ENCODE assay signal across 1 cellular context in genomic region chr17:75109047-75109406, GRCh38.
TF ChIP-seq lines count a peak whose summit lies in the region.

No MANE protein-coding gene starts in this region.

TF ChIP-seq in K562, 482 proteins besides CTCF, POLR2A, EP300 and RAD21:
- TF ChIP-seq MIER1 (IDR thresholded peaks at IDR 0.05; ENCODE audit: low read depth) = no peak
- no peak for TF ChIP-seq MCM3 (IDR thresholded peaks at IDR 0.05)
- no peak for TF ChIP-seq MTF1 (CRISPR knock-in tag; IDR thresholded peaks at IDR 0.05; ENCODE audit: borderline replicate concordance)
- TF ChIP-seq, protein P1, sequence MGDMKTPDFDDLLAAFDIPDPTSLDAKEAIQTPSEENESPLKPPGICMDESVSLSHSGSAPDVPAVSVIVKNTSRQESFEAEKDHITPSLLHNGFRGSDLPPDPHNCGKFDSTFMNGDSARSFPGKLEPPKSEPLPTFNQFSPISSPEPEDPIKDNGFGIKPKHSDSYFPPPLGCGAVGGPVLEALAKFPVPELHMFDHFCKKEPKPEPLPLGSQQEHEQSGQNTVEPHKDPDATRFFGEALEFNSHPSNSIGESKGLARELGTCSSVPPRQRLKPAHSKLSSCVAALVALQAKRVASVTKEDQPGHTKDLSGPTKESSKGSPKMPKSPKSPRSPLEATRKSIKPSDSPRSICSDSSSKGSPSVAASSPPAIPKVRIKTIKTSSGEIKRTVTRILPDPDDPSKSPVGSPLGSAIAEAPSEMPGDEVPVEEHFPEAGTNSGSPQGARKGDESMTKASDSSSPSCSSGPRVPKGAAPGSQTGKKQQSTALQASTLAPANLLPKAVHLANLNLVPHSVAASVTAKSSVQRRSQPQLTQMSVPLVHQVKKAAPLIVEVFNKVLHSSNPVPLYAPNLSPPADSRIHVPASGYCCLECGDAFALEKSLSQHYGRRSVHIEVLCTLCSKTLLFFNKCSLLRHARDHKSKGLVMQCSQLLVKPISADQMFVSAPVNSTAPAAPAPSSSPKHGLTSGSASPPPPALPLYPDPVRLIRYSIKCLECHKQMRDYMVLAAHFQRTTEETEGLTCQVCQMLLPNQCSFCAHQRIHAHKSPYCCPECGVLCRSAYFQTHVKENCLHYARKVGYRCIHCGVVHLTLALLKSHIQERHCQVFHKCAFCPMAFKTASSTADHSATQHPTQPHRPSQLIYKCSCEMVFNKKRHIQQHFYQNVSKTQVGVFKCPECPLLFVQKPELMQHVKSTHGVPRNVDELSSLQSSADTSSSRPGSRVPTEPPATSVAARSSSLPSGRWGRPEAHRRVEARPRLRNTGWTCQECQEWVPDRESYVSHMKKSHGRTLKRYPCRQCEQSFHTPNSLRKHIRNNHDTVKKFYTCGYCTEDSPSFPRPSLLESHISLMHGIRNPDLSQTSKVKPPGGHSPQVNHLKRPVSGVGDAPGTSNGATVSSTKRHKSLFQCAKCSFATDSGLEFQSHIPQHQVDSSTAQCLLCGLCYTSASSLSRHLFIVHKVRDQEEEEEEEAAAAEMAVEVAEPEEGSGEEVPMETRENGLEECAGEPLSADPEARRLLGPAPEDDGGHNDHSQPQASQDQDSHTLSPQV (IDR thresholded peaks at IDR 0.05) = 0 out of 2 replicates have a peak, but pooled peaks have one; percentile 2
- TF ChIP-seq, protein P2, sequence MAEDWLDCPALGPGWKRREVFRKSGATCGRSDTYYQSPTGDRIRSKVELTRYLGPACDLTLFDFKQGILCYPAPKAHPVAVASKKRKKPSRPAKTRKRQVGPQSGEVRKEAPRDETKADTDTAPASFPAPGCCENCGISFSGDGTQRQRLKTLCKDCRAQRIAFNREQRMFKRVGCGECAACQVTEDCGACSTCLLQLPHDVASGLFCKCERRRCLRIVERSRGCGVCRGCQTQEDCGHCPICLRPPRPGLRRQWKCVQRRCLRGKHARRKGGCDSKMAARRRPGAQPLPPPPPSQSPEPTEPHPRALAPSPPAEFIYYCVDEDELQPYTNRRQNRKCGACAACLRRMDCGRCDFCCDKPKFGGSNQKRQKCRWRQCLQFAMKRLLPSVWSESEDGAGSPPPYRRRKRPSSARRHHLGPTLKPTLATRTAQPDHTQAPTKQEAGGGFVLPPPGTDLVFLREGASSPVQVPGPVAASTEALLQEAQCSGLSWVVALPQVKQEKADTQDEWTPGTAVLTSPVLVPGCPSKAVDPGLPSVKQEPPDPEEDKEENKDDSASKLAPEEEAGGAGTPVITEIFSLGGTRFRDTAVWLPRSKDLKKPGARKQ (CRISPR knock-in tag; IDR thresholded peaks at IDR 0.05) = 0 out of 2 replicates have a peak, but pooled peaks have one; percentile 32
- TF ChIP-seq ARID2 (IDR thresholded peaks at IDR 0.05) = no peak
- no peak for TF ChIP-seq HMGN3 (IDR thresholded peaks at IDR 0.05; ENCODE audit: borderline replicate concordance, extremely low read depth, insufficient read length, low read depth, low read length)
- TF ChIP-seq ZEB2 (IDR thresholded peaks at IDR 0.05) = no peak
